ENCODE assay signal across 12 cellular contexts in the genomic region with DNA sequence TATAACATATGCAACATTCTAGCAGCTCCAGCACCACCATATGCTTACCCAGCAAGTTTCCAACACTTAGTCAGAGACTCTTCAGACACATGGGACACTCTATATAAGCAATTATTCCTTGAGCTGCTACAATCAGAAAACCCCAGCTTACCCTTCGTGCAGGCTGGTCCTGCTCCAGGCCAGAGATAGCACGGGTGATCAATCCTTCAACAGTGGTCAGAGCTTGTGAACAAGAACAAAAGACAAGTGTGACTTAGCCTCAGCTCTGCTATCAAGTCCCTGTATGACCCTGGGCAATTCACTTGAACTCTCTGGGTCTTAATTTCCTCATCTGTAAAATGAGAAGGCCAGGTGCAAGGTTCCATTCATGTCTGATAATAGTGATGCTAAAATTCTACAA. TPM values are rescaled to one million over a fixed set of nuclear protein-coding genes. Genes with fewer than 3 reads are reported as not detected.
DNase-seq lines count a peak whose midpoint lies in the region; ATAC-seq and TF ChIP-seq lines count a peak whose summit lies in the region.
"Had no signal": no experiment of that assay in that cellular context is flagged by ENCODE, and none has a peak within 500 bp of the region (broad histone marks: within the 10 kb centered on the region; RNA-seq: fewer than 3 reads in every experiment).

No MANE protein-coding gene starts in this region.

- H3K27ac ChIP-seq in A673 (ENCODE audit: low read depth, low read length, poor library complexity, severe bottlenecking) = no peak overlapping the region

- H3K27me3 Mint-ChIP-seq in activated B cell treated with CpG ODN at 0.5 μM for 24 hours = peaks cover 4% of the 10 kb centered on the region
- H3K27me3 Mint-ChIP-seq in memory B cell = no peaks in the 10 kb centered on the region

- intact Hi-C loops in A673 (cut with micrococcal nuclease; ENCODE audit: unreplicated experiment) (no loop called here), activated B cell treated with CpG ODN at 0.5 μM for 24 hours (cut with micrococcal nuclease) (loop anchor here (5.0 kb wide), 2 partner anchors 66 to 311 kb away; partner anchors contain the start of gene SIK3)

- peaks cover 33% of the 10 kb centered on the region for H3K4me1 Mint-ChIP-seq in activated B cell treated with CpG ODN at 0.5 μM for 24 hours
- H3K4me1 Mint-ChIP-seq in memory B cell = peaks cover 16% of the 10 kb centered on the region

- H3K9me3 Mint-ChIP-seq in activated B cell treated with CpG ODN at 0.5 μM for 24 hours (no peaks in the 10 kb centered on the region), memory B cell (no peaks in the 10 kb centered on the region)

- no peak for ATAC-seq in activated B cell treated with CpG ODN at 0.5 μM for 24 hours (ENCODE audit: low read depth)
- no peak for ATAC-seq in memory B cell (ENCODE audit: low read depth)
- no peak for ATAC-seq in HG02981 (IDR thresholded peaks at IDR 0.05; ENCODE audit: unreplicated experiment)

- POLR2A ChIA-PET in A673 (lab: Charles Lee; ENCODE audit: low non-redundant PET) = no interaction called here
- POLR2A ChIA-PET in activated B cell treated with CpG ODN at 0.5 μM for 24 hours (lab: Charles Lee) = interaction anchor here (0.7 to 3.1 kb wide), 6 partner anchors 12 to 393 kb away, joined by 3 to 52 read pairs (median 7); partner anchors contain the start of genes BUD13, PAFAH1B2 and SIDT2

- H3K27ac Mint-ChIP-seq in activated B cell treated with CpG ODN at 0.5 μM for 24 hours (no peak overlapping the region), memory B cell (peak overlapping the region; percentile 89)

- peaks cover 50% of the 10 kb centered on the region for H3K36me3 ChIP-seq in A673 (ENCODE audit: insufficient read depth, low read length, poor library complexity, severe bottlenecking)

- H3K4me1 ChIP-seq in A673 (ENCODE audit: insufficient read depth, low read length, poor library complexity, severe bottlenecking) = peaks cover 4% of the 10 kb centered on the region

- TF ChIP-seq CTCF in A673 (conservative IDR thresholded peaks at IDR 0.05; ENCODE audit: low read depth, low read length) = no peak
- TF ChIP-seq CTCF in GM12865 (IDR thresholded peaks at IDR 0.05; ENCODE audit: insufficient read depth, low read depth, low read length, missing control alignments) = no peak
- no peak for TF ChIP-seq CTCF in activated B cell treated with CpG ODN at 0.5 μM for 24 hours (IDR thresholded peaks at IDR 0.05)

- peaks cover 65% of the 10 kb centered on the region for H3K36me3 Mint-ChIP-seq in activated B cell treated with CpG ODN at 0.5 μM for 24 hours (ENCODE audit: low read depth)
- peaks cover 18% of the 10 kb centered on the region for H3K36me3 Mint-ChIP-seq in memory B cell

- H3K4me3 ChIP-seq in A673 (ENCODE audit: low read depth, low read length, poor library complexity, severe bottlenecking) = peak overlapping the region; percentile 94
- peak overlapping the region; percentile 87 for H3K4me3 ChIP-seq in GM12865 (ENCODE audit: low read depth, low read length)

- no peak for DNase-seq in A673 (ENCODE audit: low spot score)
- no peak for DNase-seq in GM12865 (ENCODE audit: low read depth)
- no peak for DNase-seq in activated B cell treated with CpG ODN at 0.5 μM for 24 hours
- DNase-seq in memory B cell (ENCODE audit: low spot score in 2 of 2) = no peak
- DNase-seq in NCI-H1105 (lab: John Stamatoyannopoulos, UW) = no peak
- DNase-seq in NAMALWA (ENCODE audit: low spot score) = no peak
- no peak for DNase-seq in hippocampal formation (lab: John Stamatoyannopoulos, UW)
- DNase-seq: cortex of kidney, foreskin melanocyte, NCI-H1105 treated with DMSO at 0.1 percent for 48 hours had no signal

- no peaks in the 10 kb centered on the region for H3K9me3 ChIP-seq in A673 (ENCODE audit: low read depth, low read length, poor library complexity, severe bottlenecking)

- H3K4me3 Mint-ChIP-seq in activated B cell treated with CpG ODN at 0.5 μM for 24 hours = peak overlapping the region; percentile 98
- H3K4me3 Mint-ChIP-seq in memory B cell = peak overlapping the region; percentile 93

- H3K27me3 ChIP-seq in A673 (replicated peaks; ENCODE audit: insufficient read depth, low read depth, low read length, poor library complexity) = no peaks in the 10 kb centered on the region

- CTCF ChIA-PET in A673 (lab: Charles Lee) = interaction anchor here (2.1 kb wide), 1 partner anchor 50 kb away, joined by 9 read pairs; no protein-coding TSS in a partner anchor
- CTCF ChIA-PET in activated B cell treated with CpG ODN at 0.5 μM for 24 hours (lab: Charles Lee) = interaction anchor here (1.1 to 1.2 kb wide), 2 partner anchors 50 to 53 kb away, joined by 3 read pairs; no protein-coding TSS in a partner anchor

- BruUV-seq in A673 (replicated peaks; lab: Mats Ljungman, UMichigan) = no TSS peak

RNA-seq across cellular contexts. Expression of gene ZPR1, which starts 1.5 kb away (rescaled TPM):
- total RNA-seq in A673 (2021) = 100 and 109 TPM in 2 replicates
- 69.0 and 78.7 TPM in 2 replicates for total RNA-seq in activated B cell treated with CpG ODN at 0.5 μM for 24 hours

RNA-seq across cellular contexts. Expression of gene APOA5, which starts 5.3 kb away (rescaled TPM):
- total RNA-seq in A673 (2021) (not detected in 2 replicates), activated B cell treated with CpG ODN at 0.5 μM for 24 hours (not detected in 2 replicates)
- total RNA-seq: skeletal muscle tissue had no signal

RNA-seq across cellular contexts. Expression of gene BUD13, which starts 13.6 kb away (rescaled TPM):
- total RNA-seq in A673 (2021) (38.7 and 39.4 TPM in 2 replicates), activated B cell treated with CpG ODN at 0.5 μM for 24 hours (18.4 and 18.8 TPM in 2 replicates)

RNA-seq across cellular contexts. Expression of gene APOA4, which starts 36.7 kb away (rescaled TPM):
- not detected in 2 replicates for total RNA-seq in A673 (2021)
- total RNA-seq in activated B cell treated with CpG ODN at 0.5 μM for 24 hours = not detected in 2 replicates

RNA-seq across cellular contexts. Expression of gene APOC3, which starts 43.3 kb away (rescaled TPM):
- total RNA-seq in A673 (2021) (not detected in 2 replicates), activated B cell treated with CpG ODN at 0.5 μM for 24 hours (not detected in 2 replicates)
- total RNA-seq: skeletal muscle tissue had no signal
